Comparison of ENCODE assay signal across 1 cellular context in the genomic region with DNA sequence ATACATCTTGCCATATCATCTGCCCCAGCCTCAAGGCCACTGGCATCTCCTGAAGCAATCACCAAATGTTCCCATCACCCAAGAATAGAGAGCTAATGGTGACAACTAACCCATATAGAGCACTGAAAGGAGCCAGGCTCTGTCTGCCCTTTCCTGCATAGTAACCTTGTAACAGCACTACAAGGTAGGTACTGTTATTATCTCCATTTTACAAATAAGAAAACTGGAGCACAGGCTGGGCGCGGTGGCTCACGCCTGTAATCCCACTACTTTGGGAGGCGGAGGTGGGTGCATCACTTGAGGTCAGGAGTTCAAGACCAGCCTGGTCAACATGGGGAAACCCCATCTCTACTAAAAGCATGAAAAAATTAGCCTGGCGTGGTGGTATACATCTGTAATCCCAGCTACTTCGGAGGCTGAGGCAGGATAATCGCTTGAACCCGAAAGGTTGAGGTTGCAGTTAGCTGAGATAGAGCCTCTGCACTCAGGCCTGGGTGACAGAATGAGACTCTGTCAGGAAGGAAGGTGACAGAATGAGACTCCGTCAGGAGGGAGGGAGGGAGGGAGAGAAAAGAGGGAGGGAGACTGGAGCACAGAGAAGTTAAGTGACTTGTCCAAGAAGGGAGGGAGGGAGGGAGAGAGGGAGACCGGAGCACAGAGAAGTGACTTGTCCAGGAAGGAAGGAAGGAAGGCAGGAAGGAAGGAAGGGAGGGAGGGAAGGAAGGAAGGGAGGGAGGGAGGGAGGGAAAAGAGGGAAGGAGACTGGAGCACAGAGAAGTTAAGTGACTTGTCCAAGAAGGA.
TF ChIP-seq lines count a peak whose summit lies in the region.

No MANE protein-coding gene starts in this region.

TF ChIP-seq in K562, 482 proteins besides CTCF, POLR2A, EP300 and RAD21:
- TF ChIP-seq HDAC1 (IDR thresholded peaks at IDR 0.05) (no peak), CREB1 (IDR thresholded peaks at IDR 0.05) (no peak), CREB1 (CRISPR knock-in tag; IDR thresholded peaks at IDR 0.05) (0 out of 2 replicates have a peak, but pooled peaks have one; percentile 18)
TF ChIP-seq in K562: peak in this region for 1.
